26 cellular contexts compared by ENCODE assay signal in the genomic region with DNA sequence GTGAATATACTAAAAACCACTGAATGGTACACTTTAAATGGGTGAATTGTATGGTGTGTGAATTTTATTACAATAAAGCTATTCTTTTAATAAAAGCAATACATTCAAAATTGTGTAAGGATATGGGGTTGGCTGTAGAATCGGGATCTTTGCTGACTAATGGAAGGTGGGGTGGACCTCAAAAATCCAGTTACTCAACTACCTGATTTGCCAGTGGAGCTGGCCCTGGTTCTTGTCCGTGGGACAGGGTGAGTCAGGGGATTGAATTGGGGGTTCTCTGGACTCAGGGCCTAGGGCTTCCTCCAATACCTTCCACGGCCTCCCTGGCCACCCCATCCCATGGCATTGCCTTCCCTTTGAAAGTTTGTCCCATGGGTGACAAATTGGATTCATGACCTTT.
"Had no signal": no experiment of that assay in that cellular context is flagged by ENCODE, and none has a peak within 500 bp of the region (broad histone marks: within the 10 kb centered on the region; RNA-seq: fewer than 3 reads in every experiment).

No MANE protein-coding gene starts in this region.

- DNase-seq: activated CD4-positive, alpha-beta T cell treated with anti-CD3 and anti-CD28 coated beads for 48 hours; activated CD4-positive, alpha-beta T cell treated with anti-CD3 and anti-CD28 coated beads, Interleukin-2, amount 50 U/mL, for 4 hours; activated CD4-positive, CD25-positive, alpha-beta regulatory T cell treated with anti-CD3 and anti-CD28 coated beads, Interleukin-2, amount 50 U/mL, for 72 hours; activated CD8-positive, alpha-beta memory T cell treated with anti-CD3 and anti-CD28 coated beads, Interleukin-2, amount 50 U/mL, for 48 hours; activated CD8-positive, alpha-beta T cell treated with anti-CD3 and anti-CD28 coated beads, Interleukin-2, amount 10 ng/mL, durations not matched to agents 7 days and 5 days; activated T-cell treated with anti-CD3 and anti-CD28 coated beads, Interleukin-2, amount 50 U/mL, for 1 hour; amniotic stem cell; body of pancreas; Kasumi-1; NCI-H1105 treated with DMSO at 0.1 percent for 48 hours; NCI-H1436 treated with DMSO at 0.1 percent for 48 hours; NCI-H187; NCI-H2081; NCI-H510A treated with DMSO at 0.1 percent for 48 hours; NCI-H69; NK-92 treated with Interleukin-12 subunit alpha and Interleukin-12 subunit beta, amount 100 ng/mL, for 24 hours; OCI-M1; RPMI8226; SHP77; T-helper 17 cell; T-helper 9 cell had no signal

- ATAC-seq: activated CD8-positive, alpha-beta T cell treated with anti-CD3 and anti-CD28 coated beads, Interleukin-2, amount 10 ng/mL, durations not matched to agents 7 days and 5 days; body of pancreas; Panc1; T-helper 17 cell; WTC11 had no signal

- H3K9me3 ChIP-seq: body of pancreas had no signal

- H3K4me3 ChIP-seq: ascending aorta, body of pancreas, cardiac muscle cell, SJSA1 had no signal

- H3K27ac ChIP-seq: ascending aorta, body of pancreas, cardiac muscle cell, SJSA1 had no signal

- H3K4me1 ChIP-seq: ascending aorta, body of pancreas, SJSA1 had no signal

- H3K36me3 ChIP-seq: cardiac muscle cell had no signal

- H3K27me3 ChIP-seq: ascending aorta, body of pancreas, cardiac muscle cell, SJSA1 had no signal
